ENCODE assay signal across 22 cellular contexts in genomic region chr2:95354925-95355324, GRCh38. TPM values are rescaled to one million over a fixed set of nuclear protein-coding genes. Genes with fewer than 3 reads are reported as not detected.
"Had no signal": no experiment of that assay in that cellular context is flagged by ENCODE, and none has a peak within 500 bp of the region (broad histone marks: within the 10 kb centered on the region; RNA-seq: fewer than 3 reads in every experiment).

No MANE protein-coding gene starts in this region.

- H3K4me3 Mint-ChIP-seq: activated naive CD4-positive, alpha-beta T cell treated with anti-CD3 and anti-CD28 coated beads, Interleukin-2, amount 50 U/mL, for 24 hours; activated T-cell treated with anti-CD3 and anti-CD28 coated beads, Interleukin-2, amount 50 U/mL, for 72 hours; immature natural killer cell; stimulated activated naive CD8-positive, alpha-beta T cell treated with anti-CD3 and anti-CD28 coated beads, Interleukin-15, Interleukin-2, amounts not matched to agents 100 ng/mL and 50 ng/mL, for 24 hours had no signal

- H3K27me3 ChIP-seq: body of pancreas, tibial nerve, uterus had no signal

- H3K4me1 Mint-ChIP-seq: activated naive CD4-positive, alpha-beta T cell treated with anti-CD3 and anti-CD28 coated beads, Interleukin-2, amount 50 U/mL, for 24 hours; immature natural killer cell had no signal

- H3K4me1 ChIP-seq: body of pancreas, prostate gland, uterus had no signal

- H3K36me3 ChIP-seq: prostate gland, uterus, WERI-Rb-1 had no signal

- H3K9ac ChIP-seq: SK-N-SH had no signal

- DNase-seq: activated CD4-positive, CD25-positive, alpha-beta regulatory T cell treated with anti-CD3 and anti-CD28 coated beads, Interleukin-2, amount 50 U/mL, for 72 hours; activated gamma-delta T cell; activated T-cell treated with anti-CD3 and anti-CD28 coated beads, Interleukin-2, amount 50 U/mL, for 72 hours; anterior cingulate cortex; body of pancreas; caudate nucleus; dermis blood vessel endothelial cell; effector memory CD4-positive, alpha-beta T cell; foreskin melanocyte; immature natural killer cell; SK-N-SH; stimulated activated CD4-positive, alpha-beta T cell treated with anti-CD3 and anti-CD28 coated beads, Interleukin-12 subunit alpha, Interleukin-12 subunit beta, amount 100 ng/mL, for 4 hours; stimulated activated CD4-positive, alpha-beta T cell treated with anti-CD3 and anti-CD28 coated beads, Interleukin-4, amount 100 ng/mL, for 4 hours; WERI-Rb-1 had no signal

- H2AFZ ChIP-seq: hepatocyte had no signal

- H3K36me3 Mint-ChIP-seq: activated naive CD4-positive, alpha-beta T cell treated with anti-CD3 and anti-CD28 coated beads, Interleukin-2, amount 50 U/mL, for 24 hours; immature natural killer cell had no signal

- H3K27me3 Mint-ChIP-seq: stimulated activated naive CD8-positive, alpha-beta T cell treated with anti-CD3 and anti-CD28 coated beads, Interleukin-15, Interleukin-2, amounts not matched to agents 100 ng/mL and 50 ng/mL, for 24 hours had no signal

- H3K4me3 ChIP-seq: body of pancreas, hepatocyte, prostate gland, tibial nerve, uterus had no signal

- H3K9me3 ChIP-seq: body of pancreas, prostate gland, SK-N-SH, uterus had no signal

- H3K27ac ChIP-seq: body of pancreas, hepatocyte, prostate gland, tibial nerve, uterus, WERI-Rb-1 had no signal

- H3K9me3 Mint-ChIP-seq: activated naive CD4-positive, alpha-beta T cell treated with anti-CD3 and anti-CD28 coated beads, Interleukin-2, amount 50 U/mL, for 24 hours; immature natural killer cell; stimulated activated naive CD8-positive, alpha-beta T cell treated with anti-CD3 and anti-CD28 coated beads, Interleukin-15, Interleukin-2, amounts not matched to agents 100 ng/mL and 50 ng/mL, for 24 hours had no signal

- H3K27ac Mint-ChIP-seq: activated naive CD4-positive, alpha-beta T cell treated with anti-CD3 and anti-CD28 coated beads, Interleukin-2, amount 50 U/mL, for 24 hours; activated T-cell treated with anti-CD3 and anti-CD28 coated beads, Interleukin-2, amount 50 U/mL, for 72 hours; stimulated activated naive CD8-positive, alpha-beta T cell treated with anti-CD3 and anti-CD28 coated beads, Interleukin-15, Interleukin-2, amounts not matched to agents 100 ng/mL and 50 ng/mL, for 24 hours had no signal

- H3K4me2 ChIP-seq: hepatocyte, SK-N-SH had no signal

- ATAC-seq: activated T-cell treated with anti-CD3 and anti-CD28 coated beads, Interleukin-2, amount 50 U/mL, for 72 hours; body of pancreas had no signal

RNA-seq across cellular contexts. Expression of gene KCNIP3, which starts 57.8 kb away (rescaled TPM):
- total RNA-seq: activated T-cell treated with anti-CD3 and anti-CD28 coated beads, Interleukin-2, amount 50 U/mL, for 72 hours; T-helper 2 cell treated with Interferon-gamma antibody and Interleukin-4, amounts not matched to agents 100 ng/mL and 5 ng/mL, for 36 hours had no signal
- polyA plus RNA-seq: immature natural killer cell, neural cell had no signal
